19 cellular contexts compared by ENCODE assay signal in genomic region chr2:157931542-157931941, GRCh38. TPM values are rescaled to one million over a fixed set of nuclear protein-coding genes. Genes with fewer than 3 reads are reported as not detected.
DNase-seq lines count a peak whose midpoint lies in the region; ATAC-seq, FAIRE-seq and TF ChIP-seq lines count a peak whose summit lies in the region.
"Had no signal": no experiment of that assay in that cellular context is flagged by ENCODE, and none has a peak within 500 bp of the region (broad histone marks: within the 10 kb centered on the region; RNA-seq: fewer than 3 reads in every experiment).

No MANE protein-coding gene starts in this region.

- DNase-seq in T47D (ENCODE audit: low read depth in 1 of 2, low spot score in 1 of 2): peak; percentile 3 to 58
- no peak for DNase-seq in mammary epithelial cell
- no peak for DNase-seq in GF-D8 (lab: John Stamatoyannopoulos, UW)
- no peak for DNase-seq in NCI-H146 treated with DMSO at 0.1 percent for 48 hours (lab: John Stamatoyannopoulos, UW; ENCODE audit: unreplicated experiment)
- DNase-seq: COR-L47, H7, IMR-90, Karpas-422, MG63, NCI-H1048, NCI-H1436 treated with DMSO at 0.1 percent for 48 hours, NCI-H2081, NCI-H446 treated with DMSO at 0.1 percent for 48 hours had no signal

- no peaks in the 10 kb centered on the region for H3K4me1 ChIP-seq in mammary epithelial cell (ENCODE audit: insufficient read depth, low read length)
- H3K4me1 ChIP-seq in liver (ENCODE audit: control insufficient read depth in 4 of 4, insufficient read depth in 4 of 4, low read length in 3 of 4): peaks cover 0 to 14% (median 7%) of the 10 kb centered on the region in 4 donors

- H3K4me2 ChIP-seq in mammary epithelial cell (ENCODE audit: insufficient read depth, low read depth, low read length): no peak overlapping the region

- no peaks in the 10 kb centered on the region for H3K79me2 ChIP-seq in mammary epithelial cell (ENCODE audit: insufficient read depth, low read length)

- dilution Hi-C loops in mammary epithelial cell (cut with HindIII; ENCODE audit: low sequenced_read_pairs): no loop called here

- TF ChIP-seq RAD21 in liver (IDR thresholded peaks at IDR 0.05): peak in 1 of 2 donors; percentile 23

- no peaks in the 10 kb centered on the region for H4K20me1 ChIP-seq in mammary epithelial cell (ENCODE audit: insufficient read depth, low read length)

- H3K9ac ChIP-seq in mammary epithelial cell (ENCODE audit: insufficient read depth, low read length) (no peak overlapping the region), liver (ENCODE audit: low read depth in 1 of 2, low read length in 2 of 2) (no peak overlapping the region)

- CTCF ChIA-PET in mammary epithelial cell (lab: Charles Lee; ENCODE audit: low non-redundant PET): no interaction called here

- H3K27me3 ChIP-seq in mammary epithelial cell (ENCODE audit: insufficient read depth, low read length) (no peaks in the 10 kb centered on the region), liver (ENCODE audit: control insufficient read depth in 4 of 4, insufficient read depth in 4 of 4, low read length in 3 of 4) (no peaks in the 10 kb centered on the region)
- H3K27me3 ChIP-seq: MG63, SJSA1 had no signal

- FAIRE-seq in endometrium (lab: Jason Lieb, UNC): peak; percentile 29
- FAIRE-seq: GM12892 had no signal

- TF ChIP-seq CTCF in mammary epithelial cell (conservative IDR thresholded peaks at IDR 0.05 in 1 of 2, IDR thresholded peaks at IDR 0.05 in 1 of 2; ENCODE audit: extremely low read depth in 1 of 2, insufficient read depth in 1 of 2, low read depth in 1 of 2, low read length in 2 of 2) (no peak), liver (IDR thresholded peaks at IDR 0.05; ENCODE audit: low read depth, low read length, missing input control) (no peak)

- BruUV-seq in mammary epithelial cell (replicated peaks; lab: Mats Ljungman, UMichigan): no TSS peak

- ATAC-seq in HG03571 (IDR thresholded peaks at IDR 0.05; ENCODE audit: unreplicated experiment): no peak
- ATAC-seq: Panc1 had no signal

- H3K4me3 ChIP-seq in mammary epithelial cell (replicated peaks in 1 of 3; ENCODE audit: insufficient read depth in 1 of 3, low read depth in 2 of 3, low read length in 3 of 3) (no peak overlapping the region), liver (ENCODE audit: low read depth in 1 of 3, low read length in 3 of 3) (no peak overlapping the region)
- H3K4me3 ChIP-seq: MG63, SJSA1 had no signal

- in situ Hi-C loops in T47D (cut with HindIII; ENCODE audit: low pct_unique_long_range_greater_than_20kb, low sequenced_read_pairs) (no loop called here), mammary epithelial cell (cut with MboI; ENCODE audit: low sequenced_read_pairs in 2 of 2) (no loop called here)

- no peak overlapping the region for H3K27ac ChIP-seq in mammary epithelial cell (ENCODE audit: insufficient read depth, low read depth, low read length)
- no peak overlapping the region for H3K27ac ChIP-seq in liver (ENCODE audit: low read depth in 1 of 2, low read length in 2 of 2)
- H3K27ac ChIP-seq: SJSA1 had no signal

- intact Hi-C loops in mammary epithelial cell (cut with micrococcal nuclease): no loop called here

- H3K36me3 ChIP-seq in mammary epithelial cell (ENCODE audit: insufficient read depth, low read length) (no peaks in the 10 kb centered on the region), liver (ENCODE audit: control insufficient read depth in 4 of 4, insufficient read depth in 3 of 4, low read depth in 1 of 4, low read length in 3 of 4) (no peaks in the 10 kb centered on the region)
- H3K36me3 ChIP-seq: MG63, SJSA1 had no signal

- WGBS in mammary epithelial cell (ENCODE audit: low coverage, missing lambda C conversion rate): 87% methylated on average over 1 of the region's 1 CpG
- WGBS in liver: 29% methylated on average over 1 of the region's 1 CpG

- H2AFZ ChIP-seq in mammary epithelial cell (ENCODE audit: low read depth, low read length): no peak overlapping the region

- H3K9me3 ChIP-seq in mammary epithelial cell (replicated peaks; ENCODE audit: insufficient read depth, low read length) (no peaks in the 10 kb centered on the region), liver (ENCODE audit: control insufficient read depth in 4 of 4, low read length in 3 of 4) (no peaks in the 10 kb centered on the region)
- H3K9me3 ChIP-seq: MG63, SJSA1 had no signal

TF ChIP-seq in liver, 16 proteins besides CTCF, POLR2A, EP300 and RAD21:
- TF ChIP-seq YY1 (IDR thresholded peaks at IDR 0.05) (peak; percentile 38), SP1 (IDR thresholded peaks at IDR 0.05) (peak; percentile 75), ATF3 (IDR thresholded peaks at IDR 0.05) (no peak), NR2F2 (IDR thresholded peaks at IDR 0.05) (no peak), EGR1 (IDR thresholded peaks at IDR 0.05; ENCODE audit: low read depth in 2 of 2) (no peak), FOXA1 (IDR thresholded peaks at IDR 0.05) (peak; percentile 65), TAF1 (conservative IDR thresholded peaks at IDR 0.05) (no peak), GABPA (IDR thresholded peaks at IDR 0.05 in 1 of 2, conservative IDR thresholded peaks at IDR 0.05 in 1 of 2) (peak in 1 of 2 donors; percentile 39), REST (IDR thresholded peaks at IDR 0.05) (no peak), HNF4A (conservative IDR thresholded peaks at IDR 0.05) (peak; percentile 93 to 94), ZBTB33 (IDR thresholded peaks at IDR 0.05) (no peak), JUND (IDR thresholded peaks at IDR 0.05) (peak in 1 of 2 donors; percentile 31), FOXA2 (IDR thresholded peaks at IDR 0.05) (peak; percentile 72), RXRA (IDR thresholded peaks at IDR 0.05) (peak; percentile 81 to 82), HNF4G (IDR thresholded peaks at IDR 0.05) (peak; percentile 81)
- TF ChIP-seq, protein P1, sequence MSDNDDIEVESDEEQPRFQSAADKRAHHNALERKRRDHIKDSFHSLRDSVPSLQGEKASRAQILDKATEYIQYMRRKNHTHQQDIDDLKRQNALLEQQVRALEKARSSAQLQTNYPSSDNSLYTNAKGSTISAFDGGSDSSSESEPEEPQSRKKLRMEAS (IDR thresholded peaks at IDR 0.05): no peak

RNA-seq across cellular contexts. Expression of gene ACVR1, which starts 55.4 kb away (rescaled TPM):
- total RNA-seq in mammary epithelial cell: 10 to 100 TPM; 35.1 to 41.2 TPM
- 17.1 TPM for polyA plus RNA-seq in mammary epithelial cell
- polyA minus RNA-seq in mammary epithelial cell: 57.2 TPM
- 10 to 100 TPM in 1 of 2 donors, 1 to 10 TPM in 1; 9.3 to 20.4 TPM for total RNA-seq in liver
- polyA plus RNA-seq in liver: 1 to 10 TPM; 6.2 to 7.7 TPM

Comparison
In these comparisons a context has a peak if more than half of its experiments do, and no peak if none do; other contexts are left out.
1. DNase-seq: peak in T47D (2 of 2); none in mammary epithelial cell (single experiment), GF-D8 (single experiment) and NCI-H146 treated with DMSO at 0.1 percent for 48 hours (single experiment).